Comparison of ENCODE assay signal across 18 cellular contexts in genomic region chr11:19743622-19744021, GRCh38. TPM values are rescaled to one million over a fixed set of nuclear protein-coding genes. Genes with fewer than 3 reads are reported as not detected.
DNase-seq lines count a peak whose midpoint lies in the region; ATAC-seq and TF ChIP-seq lines count a peak whose summit lies in the region.
"Had no signal": no experiment of that assay in that cellular context is flagged by ENCODE, and none has a peak within 500 bp of the region (broad histone marks: within the 10 kb centered on the region; RNA-seq: fewer than 3 reads in every experiment).

No MANE protein-coding gene starts in this region.

- CTCF ChIA-PET in naive thymus-derived CD4-positive, alpha-beta T cell (lab: Charles Lee) = interaction anchor here (2.4 to 2.5 kb wide), 2 partner anchors 179 to 183 kb away, joined by 23 to 32 read pairs; no protein-coding TSS in a partner anchor

- no peaks in the 10 kb centered on the region for H3K9me3 ChIP-seq in naive thymus-derived CD4-positive, alpha-beta T cell (ENCODE audit: control insufficient read depth in 2 of 3, low read length in 3 of 3)
- H3K9me3 ChIP-seq in upper lobe of right lung = no peaks in the 10 kb centered on the region
- H3K9me3 ChIP-seq: A549, BE2C had no signal

- TF ChIP-seq CTCF in coronary artery (IDR thresholded peaks at IDR 0.05) = no peak
- no peak for TF ChIP-seq CTCF in upper lobe of right lung (IDR thresholded peaks at IDR 0.05)
- TF ChIP-seq CTCF in dorsolateral prefrontal cortex (IDR thresholded peaks at IDR 0.05 in 54 of 56, conservative IDR thresholded peaks at IDR 0.05 in 2 of 56; ENCODE audit: low read depth in 1 of 56, partially characterized antibody in 56 of 56) = no peak

- H3K36me3 Mint-ChIP-seq in naive thymus-derived CD4-positive, alpha-beta T cell = no peaks in the 10 kb centered on the region
- H3K36me3 Mint-ChIP-seq: CD8-positive, alpha-beta T cell had no signal

- ATAC-seq in left ventricle myocardium superior (peak; percentile 20), Right ventricle myocardium inferior (no peak), upper lobe of right lung (peak; percentile 15)
- ATAC-seq in naive thymus-derived CD4-positive, alpha-beta T cell = peak; percentile 26
- ATAC-seq: A549; CD8-positive, alpha-beta T cell; HCT116 had no signal

- no peaks in the 10 kb centered on the region for H3K4me1 Mint-ChIP-seq in naive thymus-derived CD4-positive, alpha-beta T cell

- no peak overlapping the region for H3K27ac Mint-ChIP-seq in naive thymus-derived CD4-positive, alpha-beta T cell
- H3K27ac Mint-ChIP-seq: CD8-positive, alpha-beta T cell had no signal

- H3K9me3 Mint-ChIP-seq in naive thymus-derived CD4-positive, alpha-beta T cell = no peaks in the 10 kb centered on the region
- H3K9me3 Mint-ChIP-seq: CD8-positive, alpha-beta T cell had no signal

- intact Hi-C loops in left ventricle myocardium superior (cut with micrococcal nuclease) (loop anchor here (5.0 to 10.0 kb wide), 2 partner anchors 61 to 181 kb away; no protein-coding TSS in a partner anchor), Right ventricle myocardium inferior (cut with DNase I) (loop anchor here (2.0 to 10.0 kb wide), 2 partner anchors 159 to 429 kb away; no protein-coding TSS in a partner anchor), upper lobe of right lung (cut with DNase I) (loop anchor here (2.0 kb wide), 1 partner anchor 179 kb away; no protein-coding TSS in a partner anchor), dorsolateral prefrontal cortex (cut with DNase I) (loop anchor here (2.0 to 5.0 kb wide), 3 partner anchors 131 to 159 kb away; no protein-coding TSS in a partner anchor)
- intact Hi-C loops in naive thymus-derived CD4-positive, alpha-beta T cell (cut with micrococcal nuclease) = loop anchor here in 1 of 2 donors (10.0 kb wide), 1 partner anchor 669 kb away; no protein-coding TSS in a partner anchor

- no peak overlapping the region for H3K4me3 ChIP-seq in coronary artery
- no peak overlapping the region for H3K4me3 ChIP-seq in naive thymus-derived CD4-positive, alpha-beta T cell (ENCODE audit: low read length)
- no peak overlapping the region for H3K4me3 ChIP-seq in upper lobe of right lung
- no peak overlapping the region for H3K4me3 ChIP-seq in dorsolateral prefrontal cortex
- H3K4me3 ChIP-seq: A549 had no signal

- H3K27ac ChIP-seq in coronary artery = peak overlapping the region; percentile 7 to 28
- H3K27ac ChIP-seq in naive thymus-derived CD4-positive, alpha-beta T cell (ENCODE audit: low read depth, low read length) = no peak overlapping the region
- no peak overlapping the region for H3K27ac ChIP-seq in upper lobe of right lung
- peak overlapping the region in 1 of 59 donors; percentile 54 for H3K27ac ChIP-seq in dorsolateral prefrontal cortex
- H3K27ac ChIP-seq: A549, C4-2B, HL-60 had no signal

- no peaks in the 10 kb centered on the region for H3K4me1 ChIP-seq in naive thymus-derived CD4-positive, alpha-beta T cell (ENCODE audit: control insufficient read depth in 2 of 2, insufficient read depth in 2 of 2, low read length in 2 of 2)
- H3K4me1 ChIP-seq in upper lobe of right lung = peaks cover 8% of the 10 kb centered on the region
- H3K4me1 ChIP-seq: BE2C had no signal

- no peaks in the 10 kb centered on the region for H3K36me3 ChIP-seq in naive thymus-derived CD4-positive, alpha-beta T cell (ENCODE audit: control insufficient read depth in 2 of 3, insufficient read depth in 3 of 3, low read length in 3 of 3)
- no peaks in the 10 kb centered on the region for H3K36me3 ChIP-seq in upper lobe of right lung
- H3K36me3 ChIP-seq: BE2C had no signal

- DNase-seq in left ventricle myocardium superior = no peak
- no peak for DNase-seq in Right ventricle myocardium inferior (ENCODE audit: missing footprints)
- DNase-seq in coronary artery (ENCODE audit: low spot score) = peak; percentile 28
- no peak for DNase-seq in naive thymus-derived CD4-positive, alpha-beta T cell
- DNase-seq in upper lobe of right lung = no peak
- DNase-seq in dorsolateral prefrontal cortex = no peak
- DNase-seq in foreskin melanocyte = no peak
- DNase-seq: BE2C; CD8-positive, alpha-beta T cell; COR-L47; DMS153; DMS79 treated with DMSO at 0.1 percent for 48 hours; EL; GDM1 had no signal

- no peak overlapping the region for H3K4me3 Mint-ChIP-seq in naive thymus-derived CD4-positive, alpha-beta T cell
- H3K4me3 Mint-ChIP-seq: CD8-positive, alpha-beta T cell had no signal

- H3K27me3 Mint-ChIP-seq in naive thymus-derived CD4-positive, alpha-beta T cell = peaks cover 0 to 7% (median 1%) of the 10 kb centered on the region in 5 donors

- H3K27me3 ChIP-seq in naive thymus-derived CD4-positive, alpha-beta T cell (ENCODE audit: control insufficient read depth in 2 of 2, insufficient read depth in 2 of 2, low read length in 2 of 2) = no peaks in the 10 kb centered on the region
- H3K27me3 ChIP-seq in upper lobe of right lung = no peaks in the 10 kb centered on the region
- no peaks in the 10 kb centered on the region for H3K27me3 ChIP-seq in dorsolateral prefrontal cortex
- H3K27me3 ChIP-seq: BE2C had no signal

- POLR2A ChIA-PET in naive thymus-derived CD4-positive, alpha-beta T cell (lab: Charles Lee) = no interaction called here

RNA-seq across cellular contexts. Expression of gene NAV2, which starts 31.0 kb away (rescaled TPM):
- total RNA-seq in left ventricle myocardium superior (8.8 TPM), Right ventricle myocardium inferior (14.0 TPM), upper lobe of right lung (44.8 TPM), dorsolateral prefrontal cortex (100 to 1,000 TPM in 5 of 120 experiments, 10 to 100 TPM in 115; 43.9 to 157 (median 68.6) TPM)
- total RNA-seq in naive thymus-derived CD4-positive, alpha-beta T cell = 1 to 10 TPM in 2 of 5 experiments, under 1 TPM in 3; 0.24 to 2.2 (median 0.48) TPM
- polyA plus RNA-seq in naive thymus-derived CD4-positive, alpha-beta T cell = not detected

Comparison
In these comparisons a context has a peak if more than half of its experiments do, and no peak if none do; other contexts are left out.
1. H3K27ac ChIP-seq: peak in coronary artery (2 of 2); none in naive thymus-derived CD4-positive, alpha-beta T cell (single experiment) and upper lobe of right lung (single experiment).